Comparison of ENCODE assay signal across 15 cellular contexts in genomic region chr1:72837781-72838180, GRCh38.
DNase-seq lines count a peak whose midpoint lies in the region; ATAC-seq, FAIRE-seq and TF ChIP-seq lines count a peak whose summit lies in the region.
"Had no signal": no experiment of that assay in that cellular context is flagged by ENCODE, and none has a peak within 500 bp of the region (broad histone marks: within the 10 kb centered on the region; RNA-seq: fewer than 3 reads in every experiment).

No MANE protein-coding gene starts in this region.

- H3K79me2 ChIP-seq in H9 (ENCODE audit: insufficient read depth, low read length): no peaks in the 10 kb centered on the region

- H3K9me3 Mint-ChIP-seq in H9: peaks cover 19 to 35% of the 10 kb centered on the region in 2 experiments
- peaks cover 23% of the 10 kb centered on the region for H3K9me3 Mint-ChIP-seq in CD8-positive, alpha-beta T cell

- peak overlapping the region in 1 of 3 experiments; percentile 13; a peak in 3 of 7 replicates for H3K27ac Mint-ChIP-seq in H9
- no peak overlapping the region for H3K27ac Mint-ChIP-seq in CD8-positive, alpha-beta T cell

- CTCF ChIA-PET in CD8-positive, alpha-beta T cell (lab: Charles Lee): no interaction called here

- no peak overlapping the region for H3K14ac ChIP-seq in H9 (ENCODE audit: insufficient read depth, low read length)

- no peak overlapping the region for H3K4ac ChIP-seq in H9 (ENCODE audit: low read depth, low read length)

- POLR2A ChIA-PET in CD8-positive, alpha-beta T cell (lab: Charles Lee): no interaction called here

- H3K23ac ChIP-seq in H9 (ENCODE audit: insufficient read length, low read depth, low read length): no peak overlapping the region

- H3K79me1 ChIP-seq in H9 (ENCODE audit: insufficient read depth, low read depth, low read length, poor library complexity, severe bottlenecking): no peaks in the 10 kb centered on the region

- no peaks in the 10 kb centered on the region for H3K9me3 ChIP-seq in H9 (ENCODE audit: control insufficient read depth, low read depth, low read length)
- H3K9me3 ChIP-seq in NT2/D1 (ENCODE audit: insufficient read depth, low read length): peaks cover 24% of the 10 kb centered on the region; the same call in 1 of the 2 replicates
- H3K9me3 ChIP-seq in CD8-positive, alpha-beta T cell (ENCODE audit: low read length): no peaks in the 10 kb centered on the region
- H3K9me3 ChIP-seq: A549, SJSA1 had no signal

- H2BK20ac ChIP-seq in H9 (ENCODE audit: low read depth, low read length, poor library complexity, severe bottlenecking): no peak overlapping the region

- no peak overlapping the region for H3K56ac ChIP-seq in H9 (ENCODE audit: insufficient read length, low read depth, low read length)

- no peak overlapping the region for H4K8ac ChIP-seq in H9 (replicated peaks; ENCODE audit: insufficient read length, low read depth, low read length)

- H2BK15ac ChIP-seq in H9 (ENCODE audit: low read depth, low read length): no peak overlapping the region

- no peak overlapping the region for H2BK120ac ChIP-seq in H9 (ENCODE audit: low read depth, low read length, poor library complexity, severe bottlenecking)

- H4K20me1 ChIP-seq in H9 (ENCODE audit: control insufficient read depth, insufficient read depth, insufficient read length): no peaks in the 10 kb centered on the region

- peaks cover 11% of the 10 kb centered on the region in 2 experiments for H3K4me1 Mint-ChIP-seq in H9
- no peaks in the 10 kb centered on the region for H3K4me1 Mint-ChIP-seq in CD8-positive, alpha-beta T cell (ENCODE audit: low read depth)

- no peaks in the 10 kb centered on the region; the same call in 1 of the 2 replicates for H3K4me1 ChIP-seq in H9 (ENCODE audit: insufficient read depth, low read length)
- no peaks in the 10 kb centered on the region for H3K4me1 ChIP-seq in NT2/D1 (ENCODE audit: insufficient read depth, insufficient read length)
- H3K4me1 ChIP-seq in CD8-positive, alpha-beta T cell (ENCODE audit: insufficient read depth, low read length): no peaks in the 10 kb centered on the region
- H3K4me1 ChIP-seq: A549, SJSA1 had no signal

- no peak overlapping the region for H2AK5ac ChIP-seq in H9 (ENCODE audit: insufficient read length, low read length)

- H4K5ac ChIP-seq in H9 (ENCODE audit: insufficient read length, low read depth, low read length): no peak overlapping the region

- H2BK12ac ChIP-seq in H9 (ENCODE audit: insufficient read length, low read depth, low read length): no peak overlapping the region

- H3K36me3 ChIP-seq in NT2/D1 (ENCODE audit: insufficient read depth, insufficient read length, low read length): no peaks in the 10 kb centered on the region
- no peaks in the 10 kb centered on the region for H3K36me3 ChIP-seq in CD8-positive, alpha-beta T cell (ENCODE audit: insufficient read depth, low read length)
- H3K36me3 ChIP-seq: SJSA1 had no signal

- H3K9ac ChIP-seq in H9 (ENCODE audit: extremely low read depth, insufficient read length, low read length) (no peak overlapping the region), NT2/D1 (ENCODE audit: insufficient read length, low read depth) (no peak overlapping the region)

- H3K27me3 ChIP-seq in H9 (ENCODE audit: insufficient read depth, low read length) (no peaks in the 10 kb centered on the region), NT2/D1 (ENCODE audit: insufficient read depth, insufficient read length) (no peaks in the 10 kb centered on the region)
- no peaks in the 10 kb centered on the region for H3K27me3 ChIP-seq in CD8-positive, alpha-beta T cell (ENCODE audit: insufficient read depth, low read length)
- H3K27me3 ChIP-seq: SJSA1 had no signal

- no peak overlapping the region for H3K4me3 ChIP-seq in NT2/D1 (ENCODE audit: insufficient read length, low read depth)
- H3K4me3 ChIP-seq in CD8-positive, alpha-beta T cell (ENCODE audit: low read depth, low read length): no peak overlapping the region
- H3K4me3 ChIP-seq: A549, SJSA1 had no signal

- no peak for ATAC-seq in CD8-positive, alpha-beta T cell
- ATAC-seq: A549, HepG2 had no signal

- H3K4me2 ChIP-seq in H9 (ENCODE audit: insufficient read depth, insufficient read length, low read length): no peak overlapping the region
- H3K4me2 ChIP-seq: A549 had no signal

- H3K23me2 ChIP-seq in H9 (ENCODE audit: insufficient read length, low read depth, low read length, poor library complexity, severe bottlenecking): no peaks in the 10 kb centered on the region

- H2AFZ ChIP-seq in H9 (ENCODE audit: low read length): no peak overlapping the region

- H2BK5ac ChIP-seq in H9 (ENCODE audit: insufficient read length, low read length): no peak overlapping the region

- FAIRE-seq in RCC 7860 (lab: Jason Lieb, UNC): no peak
- FAIRE-seq: A549, GM12892, HepG2 had no signal

- intact Hi-C loops in CD8-positive, alpha-beta T cell (cut with DNase I, micrococcal nuclease): no loop called here

- no peaks in the 10 kb centered on the region for H3K27me3 Mint-ChIP-seq in H9 (ENCODE audit: low read depth)
- no peaks in the 10 kb centered on the region for H3K27me3 Mint-ChIP-seq in CD8-positive, alpha-beta T cell (ENCODE audit: low read depth)

- no peak overlapping the region for H4K91ac ChIP-seq in H9 (ENCODE audit: insufficient read length, low read depth, low read length)

- no peak overlapping the region for H3K18ac ChIP-seq in H9 (ENCODE audit: insufficient read length, low read depth, low read length)

- no peak overlapping the region for H3K27ac ChIP-seq in H9 (ENCODE audit: insufficient read length, low read depth, low read length)
- H3K27ac ChIP-seq in CD8-positive, alpha-beta T cell (ENCODE audit: low read depth, low read length): no peak overlapping the region
- H3K27ac ChIP-seq: A549, SJSA1 had no signal

- peaks cover 10 to 27% (median 19%) of the 10 kb centered on the region in 3 experiments for H3K36me3 Mint-ChIP-seq in H9 (ENCODE audit: insufficient read depth in 1 of 3, low read depth in 3 of 3)
- no peaks in the 10 kb centered on the region for H3K36me3 Mint-ChIP-seq in CD8-positive, alpha-beta T cell

- H3K4me3 Mint-ChIP-seq in H9: no peak overlapping the region
- H3K4me3 Mint-ChIP-seq in CD8-positive, alpha-beta T cell: no peak overlapping the region

- peak; percentile 6 for DNase-seq in D341Med (ENCODE audit: low spot score)
- DNase-seq in H9: peak; percentile 36
- DNase-seq in NT2/D1 (ENCODE audit: low read depth, low spot score): peak; percentile 18
- DNase-seq in iPS-NIHi7 (ENCODE audit: extremely low spot score): peak; percentile 30
- DNase-seq in NCI-H748 (lab: John Stamatoyannopoulos, UW; ENCODE audit: unreplicated experiment): no peak
- DNase-seq in RCC 7860 (ENCODE audit: low spot score): no peak
- DNase-seq in CD8-positive, alpha-beta T cell: no peak
- no peak for DNase-seq in stimulated activated CD4-positive, alpha-beta T cell treated with anti-CD3 and anti-CD28 coated beads, Interleukin-15, amount 100 ng/mL, for 24 hours
- DNase-seq: GDM1, NCI-H1436, NCI-H2107 had no signal

- no peak for TF ChIP-seq CTCF in H9 (conservative IDR thresholded peaks at IDR 0.05)
- no peak for TF ChIP-seq CTCF in CD8-positive, alpha-beta T cell (IDR thresholded peaks at IDR 0.05)

- H3T11ph ChIP-seq in H9 (ENCODE audit: low read length): no peak overlapping the region

Comparison
In these comparisons a context has a peak if more than half of its experiments do, and no peak if none do; other contexts are left out.
1. DNase-seq: peak in D341Med (single experiment), H9 (single experiment), NT2/D1 (single experiment) and iPS-NIHi7 (single experiment); none in NCI-H748 (single experiment), RCC 7860 (single experiment), CD8-positive, alpha-beta T cell (0 of 7) and stimulated activated CD4-positive, alpha-beta T cell treated with anti-CD3 and anti-CD28 coated beads, Interleukin-15, amount 100 ng/mL, for 24 hours (single experiment).